Comparison of ENCODE assay signal across 9 cellular contexts in the genomic region with DNA sequence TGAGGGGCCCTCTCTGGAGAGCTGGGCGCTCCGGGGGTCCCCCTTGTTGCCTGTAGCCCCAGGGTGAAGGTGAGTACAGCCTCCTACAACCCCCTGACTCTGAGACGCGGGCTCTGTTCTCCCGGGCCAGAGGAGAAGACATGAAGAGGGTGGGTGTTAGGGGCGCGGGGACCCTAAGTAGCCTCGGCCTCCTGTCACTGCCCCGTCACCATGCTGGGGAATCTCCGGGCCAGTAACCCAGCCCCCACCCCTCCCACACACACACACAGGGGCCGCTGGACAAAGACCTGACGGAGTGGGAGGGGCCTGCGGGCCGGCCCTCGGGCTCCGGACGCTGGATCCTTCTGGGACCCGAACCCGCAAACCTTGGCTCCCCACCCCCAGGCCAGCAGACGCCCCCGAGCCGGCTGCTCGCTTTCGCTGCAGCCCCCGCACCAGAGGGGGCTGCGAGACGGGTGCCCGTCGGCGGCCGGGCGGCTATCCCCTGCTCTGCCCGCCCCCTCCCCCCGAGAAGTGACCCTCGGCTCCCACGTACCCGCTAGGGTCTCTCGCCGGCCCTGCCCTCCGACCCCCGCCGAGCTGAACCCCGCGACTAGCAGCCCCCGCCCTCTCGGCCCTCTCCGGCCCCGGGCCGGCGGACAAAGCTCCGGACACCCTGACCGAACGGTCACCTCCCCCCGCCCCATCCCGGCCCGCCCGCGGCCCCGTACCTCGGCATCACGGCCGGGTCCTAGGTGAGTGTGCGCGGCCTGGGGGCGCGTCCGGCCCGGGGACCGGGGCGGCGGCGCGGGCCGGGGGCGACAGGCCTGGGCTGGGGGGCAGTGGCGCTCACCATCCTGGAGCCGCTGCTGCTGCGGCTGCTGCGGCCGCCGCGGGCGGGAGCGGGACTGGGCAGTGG. TPM values are rescaled to one million over a fixed set of nuclear protein-coding genes. Genes with fewer than 3 reads are reported as not detected.
A peak's percentile ranks its signal among the peaks of the same experiment; 100 is the strongest.
DNase-seq lines count a peak whose midpoint lies in the region; ATAC-seq and TF ChIP-seq lines count a peak whose summit lies in the region.
"Had no signal": no experiment of that assay in that cellular context is flagged by ENCODE, and none has a peak within 500 bp of the region (broad histone marks: within the 10 kb centered on the region; RNA-seq: fewer than 3 reads in every experiment).

A gene with protein sequence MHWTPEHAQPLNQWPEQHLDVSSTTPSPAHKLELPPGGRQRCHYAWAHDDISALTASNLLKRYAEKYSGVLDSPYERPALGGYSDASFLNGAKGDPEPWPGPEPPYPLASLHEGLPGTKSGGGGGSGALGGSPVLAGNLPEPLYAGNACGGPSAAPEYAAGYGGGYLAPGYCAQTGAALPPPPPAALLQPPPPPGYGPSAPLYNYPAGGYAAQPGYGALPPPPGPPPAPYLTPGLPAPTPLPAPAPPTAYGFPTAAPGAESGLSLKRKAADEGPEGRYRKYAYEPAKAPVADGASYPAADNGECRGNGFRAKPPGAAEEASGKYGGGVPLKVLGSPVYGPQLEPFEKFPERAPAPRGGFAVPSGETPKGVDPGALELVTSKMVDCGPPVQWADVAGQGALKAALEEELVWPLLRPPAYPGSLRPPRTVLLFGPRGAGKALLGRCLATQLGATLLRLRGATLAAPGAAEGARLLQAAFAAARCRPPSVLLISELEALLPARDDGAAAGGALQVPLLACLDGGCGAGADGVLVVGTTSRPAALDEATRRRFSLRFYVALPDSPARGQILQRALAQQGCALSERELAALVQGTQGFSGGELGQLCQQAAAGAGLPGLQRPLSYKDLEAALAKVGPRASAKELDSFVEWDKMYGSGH (minus strand): TSS at position 889 of the 898 bp plus-strand sequence. CDS start 26,305 bp downstream, outside the sequence.

- H2BK15ac ChIP-seq in IMR-90 (ENCODE audit: low read depth, low read length): no peak within 1 kb of the TSS
- peak within 1 kb of the TSS; percentile 12 for H2BK15ac ChIP-seq in neuronal stem cell (ENCODE audit: low read length)

- H3K23ac ChIP-seq in IMR-90 (ENCODE audit: low read depth, low read length) (no peak within 1 kb of the TSS), neuronal stem cell (ENCODE audit: low read depth, low read length, poor library complexity) (peak within 1 kb of the TSS; percentile 77)

- H3K9ac ChIP-seq in IMR-90 (ENCODE audit: low read depth, low read length) (no peak within 1 kb of the TSS; the same call in 1 of the 2 replicates), neuronal stem cell (ENCODE audit: low read depth, low read length, poor library complexity) (peak within 1 kb of the TSS; percentile 85)

- TF ChIP-seq RAD21 in IMR-90 (IDR thresholded peaks at IDR 0.05; ENCODE audit: low read length): no peak

- H4K20me1 ChIP-seq in IMR-90 (ENCODE audit: insufficient read depth, low read length): no peaks in the 10 kb centered on the region

- H4K8ac ChIP-seq in IMR-90 (ENCODE audit: low read depth in 2 of 2, low read length in 2 of 2) (peak within 1 kb of the TSS in 1 of 2 experiments; percentile 42; a peak in 1 of 4 replicates), neuronal stem cell (ENCODE audit: low read depth, low read length) (no peak within 1 kb of the TSS)

- CTCF ChIA-PET in AG04450 (lab: Charles Lee) (no interaction called here), IMR-90 (lab: Yijun Ruan, JAX) (no interaction called here)

- H3K79me1 ChIP-seq in IMR-90 (ENCODE audit: low read depth in 1 of 2, low read length in 2 of 2): no peaks in the 10 kb centered on the region
- peaks cover 11% of the 10 kb centered on the region for H3K79me1 ChIP-seq in neuronal stem cell (ENCODE audit: low read depth, low read length)

- H2BK5ac ChIP-seq in IMR-90 (ENCODE audit: low read depth, low read length, poor library complexity, severe bottlenecking): no peak within 1 kb of the TSS
- H2BK5ac ChIP-seq in neuronal stem cell (ENCODE audit: low read length): peak within 1 kb of the TSS; percentile 96

- TF ChIP-seq CTCF in AG04450 (IDR thresholded peaks at IDR 0.05; ENCODE audit: low read depth, low read length) (no peak), IMR-90 (conservative IDR thresholded peaks at IDR 0.05; ENCODE audit: low read depth, low read length) (no peak), fibroblast of villous mesenchyme (IDR thresholded peaks at IDR 0.05; ENCODE audit: insufficient read depth, low read depth, low read length) (no peak)

- H3K4me3 ChIP-seq in AG04450 (ENCODE audit: low read depth, low read length) (peak within 1 kb of the TSS; percentile 61), IMR-90 (ENCODE audit: insufficient read depth, low read depth, low read length) (peak within 1 kb of the TSS; percentile 50), fibroblast of villous mesenchyme (ENCODE audit: low read depth, low read length) (peak within 1 kb of the TSS; percentile 60), neuronal stem cell (ENCODE audit: low read length in 2 of 2) (peak within 1 kb of the TSS; percentile 80 to 93)

- H3K27ac ChIP-seq in AG04450 (ENCODE audit: low read depth, low read length): no peak within 1 kb of the TSS
- H3K27ac ChIP-seq in IMR-90 (ENCODE audit: insufficient read depth, low read length): no peak within 1 kb of the TSS
- H3K27ac ChIP-seq in neuronal stem cell (replicated peaks; ENCODE audit: low read length): peak within 1 kb of the TSS; percentile 88

- H3K27me3 ChIP-seq in AG04450 (ENCODE audit: control insufficient read depth, insufficient read depth, low read length) (peaks cover 50% of the 10 kb centered on the region), IMR-90 (ENCODE audit: control insufficient read depth, insufficient read depth, low read length) (peaks cover 62% of the 10 kb centered on the region), neuronal stem cell (ENCODE audit: control insufficient read depth in 3 of 3, insufficient read depth in 3 of 3, low read depth in 1 of 3, low read length in 3 of 3) (no peaks in the 10 kb centered on the region)

- POLR2A ChIA-PET in AG04450 (lab: Yijun Ruan, JAX): no interaction called here
- POLR2A ChIA-PET in IMR-90 (lab: Charles Lee; ENCODE audit: unreplicated experiment): no interaction called here

- no peak within 1 kb of the TSS for H3K56ac ChIP-seq in IMR-90 (ENCODE audit: extremely low read depth, insufficient read depth, low read length)

- H3K18ac ChIP-seq in IMR-90 (ENCODE audit: low read depth, low read length) (no peak within 1 kb of the TSS), neuronal stem cell (ENCODE audit: low read length) (peak within 1 kb of the TSS; percentile 95)

- H3K4ac ChIP-seq in IMR-90 (ENCODE audit: low read depth, low read length) (no peak within 1 kb of the TSS), neuronal stem cell (ENCODE audit: low read length) (peak within 1 kb of the TSS; percentile 19)

- H2BK12ac ChIP-seq in neuronal stem cell (ENCODE audit: low read length): peak within 1 kb of the TSS; percentile 77

- ATAC-seq in IMR-90 (ENCODE audit: low read depth): peak; percentile 63
- ATAC-seq in GM18868 (IDR thresholded peaks at IDR 0.05; ENCODE audit: unreplicated experiment): no peak

- peak within 1 kb of the TSS; percentile 93 for H2AFZ ChIP-seq in IMR-90 (replicated peaks; ENCODE audit: low read length, poor library complexity)
- peak within 1 kb of the TSS; percentile 84 for H2AFZ ChIP-seq in neuronal stem cell (ENCODE audit: low read length)

- in situ Hi-C loops in IMR-90 (cut with MboI; ENCODE audit: low sequenced_read_pairs): no loop called here

- DNase-seq in AG04450 (ENCODE audit: low read depth, low spot score): no peak
- peak; percentile 12 for DNase-seq in IMR-90
- DNase-seq in fibroblast of villous mesenchyme (ENCODE audit: low read depth): no peak
- peak; percentile 71 for DNase-seq in neuronal stem cell (ENCODE audit: low spot score)
- no peak for DNase-seq in stimulated activated CD4-positive, alpha-beta T cell treated with anti-CD3 and anti-CD28 coated beads, Interleukin-12 subunit alpha, Interleukin-12 subunit beta, amount 100 ng/mL, for 4 hours
- no peak for DNase-seq in posterior vena cava (ENCODE audit: low spot score)
- no peak for DNase-seq in T-helper 1 cell
- DNase-seq: occipital lobe had no signal

- H3K4me1 ChIP-seq in IMR-90 (ENCODE audit: control insufficient read depth, insufficient read depth, low read length) (no peaks in the 10 kb centered on the region), neuronal stem cell (ENCODE audit: control insufficient read depth in 2 of 2, insufficient read depth in 1 of 2, low read depth in 1 of 2, low read length in 2 of 2) (peaks cover 24 to 29% of the 10 kb centered on the region in 2 donors)

- no peak within 1 kb of the TSS for H4K5ac ChIP-seq in IMR-90 (ENCODE audit: low read depth, low read length)

- H3K14ac ChIP-seq in IMR-90 (replicated peaks; ENCODE audit: low read depth, low read length) (no peak within 1 kb of the TSS), neuronal stem cell (ENCODE audit: low read length) (no peak within 1 kb of the TSS)

- H3K36me3 ChIP-seq in IMR-90 (ENCODE audit: control insufficient read depth, insufficient read depth, low read length) (no peaks in the 10 kb centered on the region), neuronal stem cell (replicated peaks in 1 of 2; ENCODE audit: control insufficient read depth in 2 of 2, insufficient read depth in 2 of 2, low read length in 2 of 2) (peaks cover 4 to 46% of the 10 kb centered on the region in 2 donors)

- H3K9me3 ChIP-seq in AG04450 (ENCODE audit: control insufficient read depth, insufficient read depth, low read length) (peaks cover 3% of the 10 kb centered on the region; the same call in 1 of the 2 replicates), IMR-90 (ENCODE audit: control insufficient read depth, insufficient read depth, low read length) (no peaks in the 10 kb centered on the region), neuronal stem cell (replicated peaks in 1 of 2; ENCODE audit: control insufficient read depth in 2 of 2, insufficient read depth in 1 of 2, low read depth in 1 of 2, low read length in 2 of 2) (no peaks in the 10 kb centered on the region)

- H3K4me2 ChIP-seq in IMR-90 (ENCODE audit: low read depth, low read length) (peak within 1 kb of the TSS; percentile 29; the same call in 1 of the 2 replicates), neuronal stem cell (ENCODE audit: insufficient read depth, low read length, poor library complexity, severe bottlenecking) (peak within 1 kb of the TSS; percentile 93)

- H4K91ac ChIP-seq in IMR-90 (ENCODE audit: insufficient read depth, low read depth, low read length) (no peak within 1 kb of the TSS), neuronal stem cell (ENCODE audit: low read depth, low read length, poor library complexity) (peak within 1 kb of the TSS; percentile 82)

- no TSS peak for BruUV-seq in IMR-90 (replicated peaks; lab: Mats Ljungman, UMichigan)

- H3K9me1 ChIP-seq in IMR-90 (ENCODE audit: insufficient read depth, low read length): peaks cover 3% of the 10 kb centered on the region; the same call in 1 of the 2 replicates

- intact Hi-C loops in IMR-90 (cut with micrococcal nuclease) (no loop called here), posterior vena cava (cut with DNase I) (loop anchor here in 1 of 2 donors (5.0 kb wide), 1 partner anchor 909 kb away; no protein-coding TSS in a partner anchor)

- TF ChIP-seq POLR2A in IMR-90 (IDR thresholded peaks at IDR 0.05; ENCODE audit: low read depth, low read length): no peak

- H2AK5ac ChIP-seq in IMR-90 (ENCODE audit: low read depth, low read length) (no peak within 1 kb of the TSS; the same call in 1 of the 2 replicates), neuronal stem cell (ENCODE audit: low read depth, low read length) (peak within 1 kb of the TSS; percentile 67)

- peak within 1 kb of the TSS; percentile 61 for H2AK9ac ChIP-seq in IMR-90 (replicated peaks; ENCODE audit: low read depth, low read length, poor library complexity)

- 5% methylated on average over 8 of the region's 84 CpGs; no CpG with 5 or more reads in 1 of the 2 experiments for WGBS in IMR-90 (ENCODE audit: extremely low coverage in 2 of 2, insufficient read length in 1 of 2), 2 experiments
- no CpG with 5 or more reads among the region's 84 CpGs for WGBS in neuronal stem cell (ENCODE audit: extremely low coverage in 2 of 2, insufficient read length in 2 of 2, insufficient replicate concordance in 1 of 2), 2 donors

- dilution Hi-C loops in IMR-90 (cut with HindIII; ENCODE audit: low sequenced_read_pairs, unreplicated experiment): no loop called here

- H2BK120ac ChIP-seq in IMR-90 (ENCODE audit: low read depth, low read length) (no peak within 1 kb of the TSS), neuronal stem cell (ENCODE audit: low read depth, low read length) (peak within 1 kb of the TSS; percentile 51)

- no peak within 1 kb of the TSS for H2BK20ac ChIP-seq in IMR-90 (ENCODE audit: low read depth, low read length)

RNA-seq across cellular contexts. Expression of the gene that starts here (rescaled TPM):
- polyA plus RNA-seq in AG04450 (2011; rRNA removed) (0.22 and 0.26 TPM in 2 replicates), IMR-90 (2012; rRNA removed) (0.09 and 0.12 TPM in 2 replicates)
- 0.74 and 1.3 TPM in 2 replicates for polyA minus RNA-seq in AG04450 (2011; rRNA and poly(A)+ RNA removed)
- total RNA-seq in IMR-90 (2012; rRNA removed) (under 0.01 TPM in 2 replicates), fibroblast of villous mesenchyme (under 0.01 and 0.32 TPM in 2 replicates), posterior vena cava (1 to 10 TPM in 1 of 2 donors, under 1 TPM in 1; 0.60 to 1.0 TPM)
- polyA plus RNA-seq in IMR-90 (2012; cell fraction: cytosol; rRNA removed): 0.02 and 0.04 TPM in 2 replicates
- 0.61 and 0.62 TPM in 2 replicates for polyA plus RNA-seq in IMR-90 (2012; cell fraction: nucleus; rRNA removed; ENCODE audit: low replicate concordance)
- 28.1 TPM for polyA plus RNA-seq in neuronal stem cell (2013, experiment 1 of 2)
- polyA plus RNA-seq in neuronal stem cell (2013, experiment 2 of 2): 28.7 TPM

Comparison
In these comparisons a context has a peak if more than half of its experiments do, and no peak if none do; other contexts are left out.
1. Peak in DNase-seq, ATAC-seq, H3K4me3 ChIP-seq and H3K4me2 ChIP-seq in IMR-90; RNA of the gene not detected or under 1 TPM.